In the genomic region with DNA sequence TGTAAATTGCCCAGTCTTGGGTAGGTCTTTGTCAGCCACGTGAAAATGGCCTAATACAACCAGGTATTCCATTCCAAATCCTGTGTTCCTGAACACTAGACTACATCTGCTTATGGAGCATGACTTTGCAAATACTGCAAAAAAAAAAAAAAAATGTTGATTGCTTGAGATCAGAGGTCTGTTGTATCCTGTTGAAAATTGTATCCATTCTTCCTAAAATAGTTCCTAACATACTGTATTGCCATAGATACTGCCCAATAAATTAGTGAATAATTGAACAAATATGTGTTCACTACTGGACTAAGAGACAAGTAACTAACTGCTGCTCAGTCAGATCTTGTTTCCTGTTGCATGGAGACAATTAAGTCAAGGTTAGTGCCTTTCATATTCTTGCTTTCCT, we compare ENCODE assay signal across 26 cellular contexts.
DNase-seq lines count a peak whose midpoint lies in the region; ATAC-seq, FAIRE-seq and TF ChIP-seq lines count a peak whose summit lies in the region.
"Had no signal": no experiment of that assay in that cellular context is flagged by ENCODE, and none has a peak within 500 bp of the region (broad histone marks: within the 10 kb centered on the region; RNA-seq: fewer than 3 reads in every experiment).

No MANE protein-coding gene starts in this region.

- no peaks in the 10 kb centered on the region for H3K27me3 ChIP-seq in HepG2 (ENCODE audit: control insufficient read depth in 1 of 2, insufficient read depth in 2 of 2, low read length in 2 of 2)
- H3K27me3 ChIP-seq in right lobe of liver, result no peaks in the 10 kb centered on the region
- no peaks in the 10 kb centered on the region for H3K27me3 ChIP-seq in PC-3 (ENCODE audit: low read length)
- H3K27me3 ChIP-seq: BLaER1 treated with 17β-estradiol and CSF1 and Interleukin-3, amounts not matched to agents 10 nM and 100 nM; heart left ventricle had no signal

- TF ChIP-seq POLR2A in HepG2 (IDR thresholded peaks at IDR 0.05; ENCODE audit: insufficient read depth in 1 of 2, low read depth in 2 of 2, low read length in 2 of 2) (no peak), right lobe of liver (IDR thresholded peaks at IDR 0.05) (no peak)

- TF ChIP-seq CTCF in HepG2 (CRISPR knock-in tag; IDR thresholded peaks at IDR 0.05) (no peak), right lobe of liver (IDR thresholded peaks at IDR 0.05) (no peak), PC-3 (conservative IDR thresholded peaks at IDR 0.05; ENCODE audit: low read depth, low read length) (no peak)

- H3K4me1 Mint-ChIP-seq in T-helper 17 cell, result no peaks in the 10 kb centered on the region
- no peaks in the 10 kb centered on the region for H3K4me1 Mint-ChIP-seq in activated CD8-positive, alpha-beta memory T cell treated with anti-CD3 and anti-CD28 coated beads, Interleukin-2, amount 10 ng/mL, durations not matched to agents 7 days and 5 days
- H3K4me1 Mint-ChIP-seq: activated CD4-positive, alpha-beta T cell treated with anti-CD3 and anti-CD28 coated beads, Interleukin-2, amount 10 ng/mL, durations not matched to agents 7 days and 5 days; activated naive CD4-positive, alpha-beta T cell treated with anti-CD3 and anti-CD28 coated beads, Interleukin-2, amount 10 ng/mL, durations not matched to agents 7 days and 5 days; memory B cell; naive B cell had no signal

- no peaks in the 10 kb centered on the region for H3F3A ChIP-seq in PC-3 (ENCODE audit: low read length, unreplicated experiment)

- DNase-seq in HepG2 (ENCODE audit: low spot score), result no peak
- DNase-seq in right lobe of liver, result no peak
- peak; percentile 19 for DNase-seq in PC-3
- peak; percentile 20 for DNase-seq in dedifferentiated amniotic fluid mesenchymal stem cell (ENCODE audit: extremely low spot score)
- peak; percentile 22 for DNase-seq in renal cortical epithelial cell (ENCODE audit: low read depth)
- no peak for DNase-seq in T-helper 17 cell
- DNase-seq in T-helper 9 cell, result no peak
- DNase-seq in activated CD8-positive, alpha-beta memory T cell treated with anti-CD3 and anti-CD28 coated beads, Interleukin-2, amount 10 ng/mL, durations not matched to agents 7 days and 5 days, result no peak
- DNase-seq: activated CD4-positive, alpha-beta T cell treated with anti-CD3 and anti-CD28 coated beads, Interleukin-2, amount 10 ng/mL, durations not matched to agents 7 days and 5 days; activated naive CD4-positive, alpha-beta T cell treated with anti-CD3 and anti-CD28 coated beads, Interleukin-2, amount 10 ng/mL, durations not matched to agents 7 days and 5 days; Caco-2; heart left ventricle; Kasumi-1; left cardiac atrium; naive B cell; NCI-H1092 treated with DMSO at 0.1 percent for 48 hours; NCI-H1930; NCI-H69; small intestine; stimulated activated CD4-positive, alpha-beta T cell treated with anti-CD3 and anti-CD28 coated beads, Interleukin-2, amount 100 ng/mL, for 24 hours had no signal

- H3K9me3 Mint-ChIP-seq in activated CD8-positive, alpha-beta memory T cell treated with anti-CD3 and anti-CD28 coated beads, Interleukin-2, amount 10 ng/mL, durations not matched to agents 7 days and 5 days (ENCODE audit: low read depth), result peaks cover 5% of the 10 kb centered on the region
- H3K9me3 Mint-ChIP-seq: activated CD4-positive, alpha-beta T cell treated with anti-CD3 and anti-CD28 coated beads, Interleukin-2, amount 10 ng/mL, durations not matched to agents 7 days and 5 days; activated naive CD4-positive, alpha-beta T cell treated with anti-CD3 and anti-CD28 coated beads, Interleukin-2, amount 10 ng/mL, durations not matched to agents 7 days and 5 days; activated T-helper 1 cell treated with anti-CD3 and anti-CD28 coated beads, Interleukin-12 subunit alpha, Interleukin-12 subunit beta, Interleukin-2, Interleukin-4 antibody, amounts not matched to agents 30 ng/mL and 10 ng/mL and 1 ng/mL, durations not matched to agents 14 hours and 24 hours and 36 hours; dendritic cell treated with granulocyte-macrophage colony-stimulating factor and Interleukin-4, amounts not matched to agents 40 ng/mL and 50 ng/mL, for 4 days had no signal

- H3K27ac Mint-ChIP-seq in T-helper 17 cell, result no peak overlapping the region
- no peak overlapping the region for H3K27ac Mint-ChIP-seq in activated CD8-positive, alpha-beta memory T cell treated with anti-CD3 and anti-CD28 coated beads, Interleukin-2, amount 10 ng/mL, durations not matched to agents 7 days and 5 days
- H3K27ac Mint-ChIP-seq: activated CD4-positive, alpha-beta T cell treated with anti-CD3 and anti-CD28 coated beads, Interleukin-2, amount 10 ng/mL, durations not matched to agents 7 days and 5 days; activated naive CD4-positive, alpha-beta T cell treated with anti-CD3 and anti-CD28 coated beads, Interleukin-2, amount 10 ng/mL, durations not matched to agents 7 days and 5 days; activated T-helper 1 cell treated with anti-CD3 and anti-CD28 coated beads, Interleukin-12 subunit alpha, Interleukin-12 subunit beta, Interleukin-2, Interleukin-4 antibody, amounts not matched to agents 30 ng/mL and 10 ng/mL and 1 ng/mL, durations not matched to agents 14 hours and 24 hours and 36 hours; dendritic cell treated with granulocyte-macrophage colony-stimulating factor and Interleukin-4, amounts not matched to agents 40 ng/mL and 50 ng/mL, for 4 days; memory B cell had no signal

- H3K9ac ChIP-seq in HepG2 (ENCODE audit: insufficient read depth, low read depth, low read length) (no peak overlapping the region), PC-3 (ENCODE audit: low read length) (no peak overlapping the region)
- H3K9ac ChIP-seq: BLaER1 treated with 17β-estradiol and CSF1 and Interleukin-3, amounts not matched to agents 10 nM and 100 nM had no signal

- TF ChIP-seq RAD21 in HepG2 (CRISPR knock-in tag; IDR thresholded peaks at IDR 0.05), result no peak

- H3K9me3 ChIP-seq in HepG2 (ENCODE audit: low read length) (no peaks in the 10 kb centered on the region), right lobe of liver (no peaks in the 10 kb centered on the region), PC-3 (ENCODE audit: low read length) (no peaks in the 10 kb centered on the region), T-helper 17 cell (ENCODE audit: control insufficient read depth, low read length, poor library complexity, severe bottlenecking) (peaks cover 2% of the 10 kb centered on the region)
- H3K9me3 ChIP-seq: BLaER1 treated with 17β-estradiol and CSF1 and Interleukin-3, amounts not matched to agents 10 nM and 100 nM; Caco-2; heart left ventricle had no signal

- H3K4me3 ChIP-seq in HepG2 (replicated peaks in 1 of 3; ENCODE audit: insufficient read depth in 1 of 3, low read depth in 2 of 3, low read length in 3 of 3) (no peak overlapping the region), right lobe of liver (no peak overlapping the region), PC-3 (ENCODE audit: low read length) (no peak overlapping the region)
- H3K4me3 ChIP-seq: BLaER1 treated with 17β-estradiol and CSF1 and Interleukin-3, amounts not matched to agents 10 nM and 100 nM; heart left ventricle had no signal

- no peak overlapping the region for H2AFZ ChIP-seq in HepG2 (ENCODE audit: low read length)
- H2AFZ ChIP-seq in PC-3 (ENCODE audit: low read length), result no peak overlapping the region

- WGBS in HepG2 (ENCODE audit: low lambda C conversion rate), result 0% methylated on average over 1 of the region's 1 CpG
- WGBS in right lobe of liver (ENCODE audit: insufficient coverage, low coverage, low lambda C conversion rate, missing lambda C conversion rate), result 44% methylated on average over 1 of the region's 1 CpG

- no TSS peak for BruUV-seq in HepG2 (replicated peaks; lab: Mats Ljungman, UMichigan)
- no TSS peak for BruUV-seq in PC-3 (replicated peaks; lab: Mats Ljungman, UMichigan)

- H3K79me2 ChIP-seq in HepG2 (ENCODE audit: insufficient read depth, low read length) (no peaks in the 10 kb centered on the region), PC-3 (ENCODE audit: low read length) (no peaks in the 10 kb centered on the region)

- no peak overlapping the region for H3K4me3 Mint-ChIP-seq in T-helper 17 cell
- H3K4me3 Mint-ChIP-seq in activated CD8-positive, alpha-beta memory T cell treated with anti-CD3 and anti-CD28 coated beads, Interleukin-2, amount 10 ng/mL, durations not matched to agents 7 days and 5 days, result no peak overlapping the region
- H3K4me3 Mint-ChIP-seq: activated CD4-positive, alpha-beta T cell treated with anti-CD3 and anti-CD28 coated beads, Interleukin-2, amount 10 ng/mL, durations not matched to agents 7 days and 5 days; activated naive CD4-positive, alpha-beta T cell treated with anti-CD3 and anti-CD28 coated beads, Interleukin-2, amount 10 ng/mL, durations not matched to agents 7 days and 5 days; activated T-helper 1 cell treated with anti-CD3 and anti-CD28 coated beads, Interleukin-12 subunit alpha, Interleukin-12 subunit beta, Interleukin-2, Interleukin-4 antibody, amounts not matched to agents 30 ng/mL and 10 ng/mL and 1 ng/mL, durations not matched to agents 14 hours and 24 hours and 36 hours; dendritic cell treated with granulocyte-macrophage colony-stimulating factor and Interleukin-4, amounts not matched to agents 40 ng/mL and 50 ng/mL, for 4 days; memory B cell; naive B cell had no signal

- no peaks in the 10 kb centered on the region for H3K27me3 Mint-ChIP-seq in T-helper 17 cell
- H3K27me3 Mint-ChIP-seq in activated CD8-positive, alpha-beta memory T cell treated with anti-CD3 and anti-CD28 coated beads, Interleukin-2, amount 10 ng/mL, durations not matched to agents 7 days and 5 days, result no peaks in the 10 kb centered on the region
- H3K27me3 Mint-ChIP-seq: activated CD4-positive, alpha-beta T cell treated with anti-CD3 and anti-CD28 coated beads, Interleukin-2, amount 10 ng/mL, durations not matched to agents 7 days and 5 days; activated naive CD4-positive, alpha-beta T cell treated with anti-CD3 and anti-CD28 coated beads, Interleukin-2, amount 10 ng/mL, durations not matched to agents 7 days and 5 days; dendritic cell treated with granulocyte-macrophage colony-stimulating factor and Interleukin-4, amounts not matched to agents 40 ng/mL and 50 ng/mL, for 4 days; memory B cell; naive B cell had no signal

- TF ChIP-seq EP300 in HepG2 (IDR thresholded peaks at IDR 0.05; ENCODE audit: low read depth in 2 of 2, low read length in 2 of 2), result no peak
- no peak for TF ChIP-seq EP300 in HepG2 (CRISPR knock-in tag; IDR thresholded peaks at IDR 0.05; ENCODE audit: borderline replicate concordance)

- no peaks in the 10 kb centered on the region for H3K4me1 ChIP-seq in HepG2 (ENCODE audit: insufficient read depth, low read length)
- no peaks in the 10 kb centered on the region for H3K4me1 ChIP-seq in right lobe of liver
- 0 out of 2 replicates have a peak, but pooled peaks cover 7% of the 10 kb centered on the region for H3K4me1 ChIP-seq in PC-3 (ENCODE audit: insufficient read depth, low read length)
- H3K4me1 ChIP-seq: BLaER1 treated with 17β-estradiol and CSF1 and Interleukin-3, amounts not matched to agents 10 nM and 100 nM; Caco-2; heart left ventricle had no signal

- H3K27ac ChIP-seq in HepG2 (ENCODE audit: extremely low read length, insufficient read depth, low read length), result no peak overlapping the region
- no peak overlapping the region for H3K27ac ChIP-seq in right lobe of liver
- peak overlapping the region; percentile 46 for H3K27ac ChIP-seq in PC-3 (ENCODE audit: low read length)
- H3K27ac ChIP-seq: BLaER1 treated with 17β-estradiol and CSF1 and Interleukin-3, amounts not matched to agents 10 nM and 100 nM; heart left ventricle had no signal

- intact Hi-C loops in HepG2 (cut with micrococcal nuclease; ENCODE audit: unreplicated experiment) (no loop called here), right lobe of liver (cut with DNase I) (no loop called here), PC-3 (cut with micrococcal nuclease) (no loop called here)

- POLR2A ChIA-PET in HepG2 (lab: Yijun Ruan, JAX) (no interaction called here), PC-3 (lab: Charles Lee; ENCODE audit: unreplicated experiment) (no interaction called here)

- CTCF ChIA-PET in HepG2 (lab: Yijun Ruan, JAX; ENCODE audit: low intra/inter-chr PET ratio, low total read pairs) (no interaction called here), PC-3 (lab: Charles Lee) (no interaction called here)
- CTCF ChIA-PET in activated CD8-positive, alpha-beta memory T cell treated with anti-CD3 and anti-CD28 coated beads, Interleukin-2, amount 10 ng/mL, durations not matched to agents 7 days and 5 days (lab: Charles Lee), result no interaction called here

- in situ Hi-C loops in HepG2 (cut with HindIII; ENCODE audit: extremely low pct_ligation_motif_present, low pct_unique_long_range_greater_than_20kb), result no loop called here

- H3K9me2 ChIP-seq in PC-3 (replicated peaks; ENCODE audit: low read length), result no peaks in the 10 kb centered on the region

- no peaks in the 10 kb centered on the region for H4K20me1 ChIP-seq in HepG2 (ENCODE audit: insufficient read depth, low read length)
- H4K20me1 ChIP-seq in PC-3 (ENCODE audit: low read length), result no peaks in the 10 kb centered on the region
- H4K20me1 ChIP-seq: BLaER1 treated with 17β-estradiol and CSF1 and Interleukin-3, amounts not matched to agents 10 nM and 100 nM had no signal

- no peaks in the 10 kb centered on the region for H3K36me3 Mint-ChIP-seq in T-helper 17 cell (ENCODE audit: low read depth)
- no peaks in the 10 kb centered on the region for H3K36me3 Mint-ChIP-seq in activated CD8-positive, alpha-beta memory T cell treated with anti-CD3 and anti-CD28 coated beads, Interleukin-2, amount 10 ng/mL, durations not matched to agents 7 days and 5 days
- H3K36me3 Mint-ChIP-seq: activated naive CD4-positive, alpha-beta T cell treated with anti-CD3 and anti-CD28 coated beads, Interleukin-2, amount 10 ng/mL, durations not matched to agents 7 days and 5 days; memory B cell; naive B cell had no signal

- FAIRE-seq in HepG2 (lab: Jason Lieb, UNC), result no peak
- FAIRE-seq: A204.1, GM19239, small intestine had no signal

- H3K36me3 ChIP-seq in HepG2 (replicated peaks in 1 of 2; ENCODE audit: control insufficient read depth in 1 of 2, insufficient read depth in 2 of 2, low read length in 2 of 2) (no peaks in the 10 kb centered on the region), right lobe of liver (no peaks in the 10 kb centered on the region), PC-3 (ENCODE audit: low read depth, low read length) (no peaks in the 10 kb centered on the region)
- H3K36me3 ChIP-seq: BLaER1 treated with 17β-estradiol and CSF1 and Interleukin-3, amounts not matched to agents 10 nM and 100 nM; heart left ventricle had no signal

- ATAC-seq in HepG2 (no peak), right lobe of liver (no peak), PC-3 (peak; percentile 80), T-helper 17 cell (no peak)
- ATAC-seq in activated CD8-positive, alpha-beta memory T cell treated with anti-CD3 and anti-CD28 coated beads, Interleukin-2, amount 10 ng/mL, durations not matched to agents 7 days and 5 days, result no peak
- ATAC-seq: heart left ventricle, left cardiac atrium had no signal

- H3K4me2 ChIP-seq in HepG2 (ENCODE audit: low read depth, low read length) (no peak overlapping the region), PC-3 (ENCODE audit: low read length) (no peak overlapping the region)
- H3K4me2 ChIP-seq: BLaER1 treated with 17β-estradiol and CSF1 and Interleukin-3, amounts not matched to agents 10 nM and 100 nM had no signal

Comparison
In these comparisons a context has a peak if more than half of its experiments do, and no peak if none do; other contexts are left out.
1. DNase-seq: peak in PC-3 (single experiment), dedifferentiated amniotic fluid mesenchymal stem cell (single experiment) and renal cortical epithelial cell (single experiment); none in HepG2 (single experiment), right lobe of liver (0 of 3), T-helper 17 cell (0 of 3), T-helper 9 cell (single experiment) and activated CD8-positive, alpha-beta memory T cell treated with anti-CD3 and anti-CD28 coated beads, Interleukin-2, amount 10 ng/mL, durations not matched to agents 7 days and 5 days (single experiment).